In the genomic region with DNA sequence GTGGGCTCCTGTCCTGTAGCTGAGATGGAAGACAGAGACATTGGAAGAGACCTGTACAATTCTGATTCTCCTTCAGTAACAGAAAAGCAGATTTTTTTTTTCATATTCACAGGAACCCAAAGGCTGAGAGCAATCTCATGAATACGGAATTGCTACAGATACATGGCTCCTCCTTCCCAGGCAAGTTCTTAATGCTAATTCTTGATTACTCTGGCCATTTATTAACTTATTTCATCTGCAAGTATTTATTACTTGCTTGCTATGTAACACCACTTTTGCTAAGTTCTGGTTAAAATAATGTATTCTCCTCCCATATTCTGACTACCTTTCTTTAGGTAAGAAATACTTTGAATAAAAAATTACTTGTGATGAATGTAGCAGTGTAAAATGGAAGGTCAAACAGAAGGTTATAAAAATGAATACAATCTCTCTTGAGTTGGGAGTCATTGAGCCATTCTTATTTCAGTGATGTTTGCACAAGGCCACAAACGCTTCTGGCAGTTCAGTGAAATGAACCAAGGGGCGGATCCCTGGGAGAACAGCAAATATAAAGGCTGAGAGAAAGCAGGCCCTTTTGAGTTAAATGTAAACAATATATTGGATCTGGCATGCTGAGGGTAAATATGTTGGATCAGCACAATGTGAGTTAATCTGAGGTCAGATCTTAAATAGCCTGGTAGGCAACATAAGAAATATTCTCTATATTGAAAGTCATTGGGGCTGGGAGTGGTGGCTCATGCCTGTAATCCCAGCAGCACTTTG, we compare ENCODE assay signal across 1 cellular context.
TF ChIP-seq lines count a peak whose summit lies in the region.

No MANE protein-coding gene starts in this region.

TF ChIP-seq in K562, 482 proteins besides CTCF, POLR2A, EP300 and RAD21 (continued from another document):
- TF ChIP-seq MTF1 (CRISPR knock-in tag; IDR thresholded peaks at IDR 0.05; ENCODE audit: borderline replicate concordance) (no peak), ZNF140 (CRISPR knock-in tag; IDR thresholded peaks at IDR 0.05) (no peak), ZNF316 (IDR thresholded peaks at IDR 0.05) (peak; percentile 59), FOXA3 (CRISPR knock-in tag; conservative IDR thresholded peaks at IDR 0.05 in 1 of 2, IDR thresholded peaks at IDR 0.05 in 1 of 2) (peak in 1 of 2 experiments; percentile 63; a peak in 1 of 4 replicates), NFXL1 (CRISPR knock-in tag; IDR thresholded peaks at IDR 0.05) (no peak), ZNF274 (IDR thresholded peaks at IDR 0.05; ENCODE audit: borderline replicate concordance, low read depth, low read length) (no peak), MAFK (IDR thresholded peaks at IDR 0.05; ENCODE audit: low read length) (0 out of 2 replicates have a peak, but pooled peaks have one; percentile 22), C11orf30 (IDR thresholded peaks at IDR 0.05; ENCODE audit: low read depth) (peak; percentile 64), EWSR1 (IDR thresholded peaks at IDR 0.05; ENCODE audit: borderline replicate concordance, low read depth, partially characterized antibody) (no peak), MAFG (tag; conservative IDR thresholded peaks at IDR 0.05) (peak; percentile 54), U2AF2 (optimal IDR thresholded peaks at IDR 0.05; ENCODE audit: low read depth, low read length) (no peak), ZNF224 (CRISPR knock-in tag; IDR thresholded peaks at IDR 0.05) (no peak), NCOA2 (IDR thresholded peaks at IDR 0.05; ENCODE audit: partially characterized antibody in 2 of 2) (no peak), ZNF431 (CRISPR knock-in tag; IDR thresholded peaks at IDR 0.05) (no peak), ZBTB7A (IDR thresholded peaks at IDR 0.05; ENCODE audit: borderline replicate concordance, control insufficient read depth, low read depth, low read length) (no peak), ZNF184 (CRISPR knock-in tag; IDR thresholded peaks at IDR 0.05) (no peak), CGGBP1 (CRISPR knock-in tag; IDR thresholded peaks at IDR 0.05) (no peak), MAFF (IDR thresholded peaks at IDR 0.05; ENCODE audit: low read length) (peak; percentile 34)
- TF ChIP-seq, protein P1, sequence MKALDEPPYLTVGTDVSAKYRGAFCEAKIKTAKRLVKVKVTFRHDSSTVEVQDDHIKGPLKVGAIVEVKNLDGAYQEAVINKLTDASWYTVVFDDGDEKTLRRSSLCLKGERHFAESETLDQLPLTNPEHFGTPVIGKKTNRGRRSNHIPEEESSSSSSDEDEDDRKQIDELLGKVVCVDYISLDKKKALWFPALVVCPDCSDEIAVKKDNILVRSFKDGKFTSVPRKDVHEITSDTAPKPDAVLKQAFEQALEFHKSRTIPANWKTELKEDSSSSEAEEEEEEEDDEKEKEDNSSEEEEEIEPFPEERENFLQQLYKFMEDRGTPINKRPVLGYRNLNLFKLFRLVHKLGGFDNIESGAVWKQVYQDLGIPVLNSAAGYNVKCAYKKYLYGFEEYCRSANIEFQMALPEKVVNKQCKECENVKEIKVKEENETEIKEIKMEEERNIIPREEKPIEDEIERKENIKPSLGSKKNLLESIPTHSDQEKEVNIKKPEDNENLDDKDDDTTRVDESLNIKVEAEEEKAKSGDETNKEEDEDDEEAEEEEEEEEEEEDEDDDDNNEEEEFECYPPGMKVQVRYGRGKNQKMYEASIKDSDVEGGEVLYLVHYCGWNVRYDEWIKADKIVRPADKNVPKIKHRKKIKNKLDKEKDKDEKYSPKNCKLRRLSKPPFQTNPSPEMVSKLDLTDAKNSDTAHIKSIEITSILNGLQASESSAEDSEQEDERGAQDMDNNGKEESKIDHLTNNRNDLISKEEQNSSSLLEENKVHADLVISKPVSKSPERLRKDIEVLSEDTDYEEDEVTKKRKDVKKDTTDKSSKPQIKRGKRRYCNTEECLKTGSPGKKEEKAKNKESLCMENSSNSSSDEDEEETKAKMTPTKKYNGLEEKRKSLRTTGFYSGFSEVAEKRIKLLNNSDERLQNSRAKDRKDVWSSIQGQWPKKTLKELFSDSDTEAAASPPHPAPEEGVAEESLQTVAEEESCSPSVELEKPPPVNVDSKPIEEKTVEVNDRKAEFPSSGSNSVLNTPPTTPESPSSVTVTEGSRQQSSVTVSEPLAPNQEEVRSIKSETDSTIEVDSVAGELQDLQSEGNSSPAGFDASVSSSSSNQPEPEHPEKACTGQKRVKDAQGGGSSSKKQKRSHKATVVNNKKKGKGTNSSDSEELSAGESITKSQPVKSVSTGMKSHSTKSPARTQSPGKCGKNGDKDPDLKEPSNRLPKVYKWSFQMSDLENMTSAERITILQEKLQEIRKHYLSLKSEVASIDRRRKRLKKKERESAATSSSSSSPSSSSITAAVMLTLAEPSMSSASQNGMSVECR (CRISPR knock-in tag; IDR thresholded peaks at IDR 0.05): no peak
- TF ChIP-seq, protein P2, sequence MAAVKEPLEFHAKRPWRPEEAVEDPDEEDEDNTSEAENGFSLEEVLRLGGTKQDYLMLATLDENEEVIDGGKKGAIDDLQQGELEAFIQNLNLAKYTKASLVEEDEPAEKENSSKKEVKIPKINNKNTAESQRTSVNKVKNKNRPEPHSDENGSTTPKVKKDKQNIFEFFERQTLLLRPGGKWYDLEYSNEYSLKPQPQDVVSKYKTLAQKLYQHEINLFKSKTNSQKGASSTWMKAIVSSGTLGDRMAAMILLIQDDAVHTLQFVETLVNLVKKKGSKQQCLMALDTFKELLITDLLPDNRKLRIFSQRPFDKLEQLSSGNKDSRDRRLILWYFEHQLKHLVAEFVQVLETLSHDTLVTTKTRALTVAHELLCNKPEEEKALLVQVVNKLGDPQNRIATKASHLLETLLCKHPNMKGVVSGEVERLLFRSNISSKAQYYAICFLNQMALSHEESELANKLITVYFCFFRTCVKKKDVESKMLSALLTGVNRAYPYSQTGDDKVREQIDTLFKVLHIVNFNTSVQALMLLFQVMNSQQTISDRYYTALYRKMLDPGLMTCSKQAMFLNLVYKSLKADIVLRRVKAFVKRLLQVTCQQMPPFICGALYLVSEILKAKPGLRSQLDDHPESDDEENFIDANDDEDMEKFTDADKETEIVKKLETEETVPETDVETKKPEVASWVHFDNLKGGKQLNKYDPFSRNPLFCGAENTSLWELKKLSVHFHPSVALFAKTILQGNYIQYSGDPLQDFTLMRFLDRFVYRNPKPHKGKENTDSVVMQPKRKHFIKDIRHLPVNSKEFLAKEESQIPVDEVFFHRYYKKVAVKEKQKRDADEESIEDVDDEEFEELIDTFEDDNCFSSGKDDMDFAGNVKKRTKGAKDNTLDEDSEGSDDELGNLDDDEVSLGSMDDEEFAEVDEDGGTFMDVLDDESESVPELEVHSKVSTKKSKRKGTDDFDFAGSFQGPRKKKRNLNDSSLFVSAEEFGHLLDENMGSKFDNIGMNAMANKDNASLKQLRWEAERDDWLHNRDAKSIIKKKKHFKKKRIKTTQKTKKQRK (IDR thresholded peaks at IDR 0.05; ENCODE audit: borderline replicate concordance, low read depth, low read length): no peak
TF ChIP-seq in K562: peak in this region for 6.
